ENCODE assay signal across 8 cellular contexts in the genomic region with DNA sequence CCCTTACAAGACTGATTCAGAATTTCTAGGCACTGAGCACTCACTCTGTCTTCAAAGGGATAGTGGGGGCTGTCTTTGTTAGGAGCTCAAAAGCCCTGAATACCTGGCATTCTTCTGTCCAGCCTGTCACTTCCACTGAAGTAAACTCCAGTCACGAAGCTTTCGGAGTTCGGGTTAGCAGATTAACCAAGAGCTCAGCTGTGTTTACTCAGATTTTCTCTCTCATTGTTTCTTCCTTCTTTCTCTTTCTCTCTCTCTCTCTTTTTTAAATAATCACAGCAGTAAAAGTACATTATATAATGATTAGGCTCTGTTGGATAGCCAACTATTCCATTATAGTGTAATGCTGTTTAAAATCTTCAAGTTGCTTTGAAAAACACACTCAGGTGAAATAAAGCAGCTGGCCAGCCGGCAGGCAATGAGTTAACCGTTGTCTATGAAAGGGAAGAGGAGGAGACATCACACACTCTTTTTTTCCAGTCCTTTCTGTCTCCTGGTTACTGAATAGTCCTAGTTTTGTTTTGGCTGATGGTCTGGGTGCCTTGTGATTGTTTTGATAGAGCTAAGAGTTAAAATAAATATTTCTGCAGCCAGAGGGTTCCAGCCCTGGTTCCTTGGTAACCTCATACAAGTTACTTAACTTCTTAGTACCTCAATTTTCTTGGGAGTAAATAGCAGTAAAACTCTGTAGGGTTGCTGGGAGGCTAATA.
DNase-seq lines count a peak whose midpoint lies in the region; FAIRE-seq and TF ChIP-seq lines count a peak whose summit lies in the region.
"Had no signal": no experiment of that assay in that cellular context is flagged by ENCODE, and none has a peak within 500 bp of the region (broad histone marks: within the 10 kb centered on the region; RNA-seq: fewer than 3 reads in every experiment).

No MANE protein-coding gene starts in this region.

- dilution Hi-C loops in keratinocyte (cut with MboI; ENCODE audit: extremely low pct_ligation_motif_present, low sequenced_read_pairs): no loop called here

- no peak for TF ChIP-seq EP300 in stomach (IDR thresholded peaks at IDR 0.05)

- WGBS in stomach, 5 donors: 24 to 39% (median 31%) methylated on average over 5 of the region's 5 CpGs
- WGBS in lower leg skin, 2 donors: 33 to 41% methylated on average over 5 of the region's 5 CpGs

- no peaks in the 10 kb centered on the region for H3K27me3 ChIP-seq in keratinocyte (ENCODE audit: control insufficient read depth, extremely low read depth, insufficient read depth, low read length)
- no peaks in the 10 kb centered on the region for H3K27me3 ChIP-seq in stomach

- H3K4me3 Mint-ChIP-seq in MCF 10A (ENCODE audit: unreplicated experiment): no peak overlapping the region

- TF ChIP-seq POLR2A in stomach (IDR thresholded peaks at IDR 0.05): no peak
- TF ChIP-seq POLR2A in lower leg skin (IDR thresholded peaks at IDR 0.05): no peak
- TF ChIP-seq POLR2A in erythroblast (IDR thresholded peaks at IDR 0.05; ENCODE audit: low read length): no peak

- no peaks in the 10 kb centered on the region for H3K9me3 Mint-ChIP-seq in MCF 10A (ENCODE audit: unreplicated experiment)

- H3K9me3 ChIP-seq in keratinocyte (ENCODE audit: control insufficient read depth, low read depth, low read length) (no peaks in the 10 kb centered on the region), stomach (no peaks in the 10 kb centered on the region)

- H3K4me3 ChIP-seq in keratinocyte (ENCODE audit: control insufficient read depth in 2 of 3, extremely low read depth in 1 of 3, insufficient read depth in 2 of 3, low read depth in 1 of 3, low read length in 3 of 3): no peak overlapping the region
- no peak overlapping the region for H3K4me3 ChIP-seq in stomach
- H3K4me3 ChIP-seq in lower leg skin (ENCODE audit: low read depth, poor library complexity, severe bottlenecking): no peak overlapping the region

- peak overlapping the region; percentile 28 for H3K27ac Mint-ChIP-seq in MCF 10A (ENCODE audit: low read depth, unreplicated experiment)

- TF ChIP-seq CTCF in MCF 10A (IDR thresholded peaks at IDR 0.05; ENCODE audit: unreplicated experiment) (no peak), keratinocyte (optimal IDR thresholded peaks at IDR 0.05 in 1 of 3, IDR thresholded peaks at IDR 0.05 in 1 of 3, conservative IDR thresholded peaks at IDR 0.05 in 1 of 3; ENCODE audit: extremely low read depth in 1 of 3, insufficient read depth in 2 of 3, low read length in 3 of 3) (no peak), stomach (IDR thresholded peaks at IDR 0.05) (no peak), lower leg skin (IDR thresholded peaks at IDR 0.05) (no peak)

- intact Hi-C loops in MCF 10A (cut with micrococcal nuclease): no loop called here
- intact Hi-C loops in stomach (cut with DNase I; ENCODE audit: low total_unique reads): no loop called here
- intact Hi-C loops in lower leg skin (cut with DNase I; ENCODE audit: low total_unique reads): no loop called here

- FAIRE-seq in HTR-8/SVneo (lab: Jason Lieb, UNC) (no peak), keratinocyte (lab: Jason Lieb, UNC) (no peak)

- H3K4me1 ChIP-seq in keratinocyte (ENCODE audit: control insufficient read depth, extremely low read depth, insufficient read depth, low read length): no peaks in the 10 kb centered on the region
- H3K4me1 ChIP-seq in stomach: peaks cover 0 to 12% (median 0%) of the 10 kb centered on the region in 4 donors

- H3K4me2 ChIP-seq in keratinocyte (ENCODE audit: control insufficient read depth, extremely low read depth, insufficient read depth, low read depth, low read length): no peak overlapping the region

- H3K9ac ChIP-seq in keratinocyte (ENCODE audit: control insufficient read depth, extremely low read depth, insufficient read depth, low read length): no peak overlapping the region

- no peaks in the 10 kb centered on the region for H4K20me1 ChIP-seq in keratinocyte (ENCODE audit: control insufficient read depth, extremely low read depth, insufficient read depth, low read length)

- peak overlapping the region; percentile 15 for H2AFZ ChIP-seq in keratinocyte (ENCODE audit: control insufficient read depth, low read length)

- no peaks in the 10 kb centered on the region for H3K27me3 Mint-ChIP-seq in MCF 10A (ENCODE audit: insufficient read depth, unreplicated experiment)

- DNase-seq in HTR-8/SVneo (ENCODE audit: insufficient read length, low spot score): peak; percentile 66
- DNase-seq in MCF 10A (ENCODE audit: unreplicated experiment): no peak
- DNase-seq in keratinocyte (ENCODE audit: low read depth, low spot score): no peak
- no peak for DNase-seq in stomach
- DNase-seq in lower leg skin (ENCODE audit: low spot score in 2 of 2): no peak
- DNase-seq in erythroblast (lab: John Stamatoyannopoulos, UW): no peak
- no peak for DNase-seq in stimulated activated CD4-positive, alpha-beta T cell treated with anti-CD3 and anti-CD28 coated beads, Interleukin-4, amount 100 ng/mL, for 4 hours

- CTCF ChIA-PET in MCF 10A (lab: Yijun Ruan, JAX): interaction anchor here (0.6 to 1.3 kb wide), 3 partner anchors 36 to 75 kb away, joined by 3 to 6 read pairs (median 4); no protein-coding TSS in a partner anchor

- BruUV-seq in MCF 10A (replicated peaks; lab: Mats Ljungman, UMichigan): no TSS peak

- H3K79me2 ChIP-seq in keratinocyte (ENCODE audit: control insufficient read depth, insufficient read depth, low read length): no peaks in the 10 kb centered on the region

- no peaks in the 10 kb centered on the region for H3K36me3 ChIP-seq in keratinocyte (ENCODE audit: control insufficient read depth in 2 of 2, extremely low read depth in 1 of 2, insufficient read depth in 2 of 2, low read length in 2 of 2)
- no peaks in the 10 kb centered on the region for H3K36me3 ChIP-seq in stomach

- H3K9me1 ChIP-seq in keratinocyte (ENCODE audit: control insufficient read depth, extremely low read depth, insufficient read depth, low read length): no peaks in the 10 kb centered on the region

- H3K27ac ChIP-seq in keratinocyte (ENCODE audit: control insufficient read depth, insufficient read depth, low read length) (no peak overlapping the region), stomach (peak overlapping the region in 4 of 5 donors; percentile 1 to 54 (median 22))
- H3K27ac ChIP-seq: HL-60 had no signal

- POLR2A ChIA-PET in MCF 10A (lab: Yijun Ruan, JAX): interaction anchor here (0.5 to 2.2 kb wide), 5 partner anchors 10 to 53 kb away, joined by 3 to 12 read pairs (median 4); no protein-coding TSS in a partner anchor

- H3K4me1 Mint-ChIP-seq in MCF 10A (ENCODE audit: insufficient read depth, unreplicated experiment): peaks cover 9% of the 10 kb centered on the region

- no peaks in the 10 kb centered on the region for H3K36me3 Mint-ChIP-seq in MCF 10A (ENCODE audit: insufficient read depth, unreplicated experiment)
